14 cellular contexts compared by ENCODE assay signal in the genomic region with DNA sequence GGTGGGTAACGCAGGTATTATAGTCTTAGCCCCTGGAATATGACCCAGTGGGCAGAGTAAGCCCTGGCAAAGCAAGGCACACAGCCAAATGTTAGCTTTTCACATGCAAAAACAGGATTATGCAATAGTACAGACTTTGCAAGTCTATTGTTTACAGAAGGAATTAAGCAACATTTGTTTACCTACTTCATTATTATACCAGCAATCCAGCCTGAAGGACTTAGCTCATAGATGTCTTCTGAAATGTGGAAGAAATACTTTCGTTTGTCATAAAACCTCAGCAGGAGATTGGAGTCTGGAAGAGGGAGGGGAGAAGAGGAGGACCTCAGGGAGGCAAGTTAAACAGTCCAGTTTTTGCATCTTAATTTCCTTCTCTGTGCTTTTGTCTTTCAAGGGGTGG.
DNase-seq lines count a peak whose midpoint lies in the region; ATAC-seq and TF ChIP-seq lines count a peak whose summit lies in the region.
"Had no signal": no experiment of that assay in that cellular context is flagged by ENCODE, and none has a peak within 500 bp of the region (broad histone marks: within the 10 kb centered on the region; RNA-seq: fewer than 3 reads in every experiment).

No MANE protein-coding gene starts in this region.

- intact Hi-C loops in Caco-2 (cut with micrococcal nuclease; ENCODE audit: unreplicated experiment) = loop anchor here (1.0 to 10.0 kb wide), 3 partner anchors 53 to 220 kb away; no protein-coding TSS in a partner anchor

- H3K4me1 ChIP-seq in Caco-2 (peaks cover 13% of the 10 kb centered on the region), RWPE2 (ENCODE audit: insufficient read depth, poor library complexity, severe bottlenecking) (peaks cover 11% of the 10 kb centered on the region)
- H3K4me1 ChIP-seq: right atrium auricular region had no signal

- no peaks in the 10 kb centered on the region for H3K27me3 Mint-ChIP-seq in Caco-2 (ENCODE audit: insufficient read depth, unreplicated experiment)
- H3K27me3 Mint-ChIP-seq: activated naive CD8-positive, alpha-beta T cell; B cell had no signal

- DNase-seq in Caco-2 (peak in 1 of 2 experiments; percentile 53), HPDE6-E6E7 (ENCODE audit: extremely low spot score) (peak; percentile 48), RWPE2 (ENCODE audit: low spot score) (no peak), iPS-NIHi11 (ENCODE audit: low spot score) (peak; percentile 10), T-helper 9 cell (no peak), NCI-H2171 treated with DMSO at 0.1 percent for 48 hours (lab: John Stamatoyannopoulos, UW) (no peak)
- DNase-seq in stimulated activated CD4-positive, alpha-beta T cell treated with anti-CD3 and anti-CD28 coated beads, Interleukin-1b, Interleukin-23, amount 100 ng/mL, for 48 hours = no peak
- DNase-seq: erythroblast, NCI-H446 treated with DMSO at 0.1 percent for 48 hours had no signal

- H3K4me3 Mint-ChIP-seq in Caco-2 (ENCODE audit: unreplicated experiment) = peak overlapping the region; percentile 39
- H3K4me3 Mint-ChIP-seq: activated naive CD8-positive, alpha-beta T cell; B cell had no signal

- H3K27ac Mint-ChIP-seq in Caco-2 (ENCODE audit: unreplicated experiment) = peak overlapping the region; percentile 90
- H3K27ac Mint-ChIP-seq: activated naive CD8-positive, alpha-beta T cell; B cell had no signal

- POLR2A ChIA-PET in Caco-2 (lab: Charles Lee) = no interaction called here

- H3K4me1 Mint-ChIP-seq in Caco-2 (ENCODE audit: low read depth, unreplicated experiment) = peaks cover 11% of the 10 kb centered on the region
- H3K4me1 Mint-ChIP-seq: B cell had no signal

- BruUV-seq in Caco-2 (replicated peaks; lab: Mats Ljungman, UMichigan) = no TSS peak

- H3K27me3 ChIP-seq in Caco-2 (replicated peaks; ENCODE audit: control insufficient read depth, insufficient read depth, low read length) = no peaks in the 10 kb centered on the region
- no peaks in the 10 kb centered on the region for H3K27me3 ChIP-seq in RWPE2 (ENCODE audit: insufficient read depth, poor library complexity, severe bottlenecking)
- H3K27me3 ChIP-seq: right atrium auricular region had no signal

- no peak overlapping the region for H3K4me3 ChIP-seq in Caco-2 (ENCODE audit: low read depth, low read length)
- H3K4me3 ChIP-seq in RWPE2 (ENCODE audit: severe bottlenecking) = no peak overlapping the region
- H3K4me3 ChIP-seq: right atrium auricular region had no signal

- no peak for TF ChIP-seq CTCF in Caco-2 (IDR thresholded peaks at IDR 0.05; ENCODE audit: insufficient read depth in 1 of 2, low read depth in 1 of 2, low read length in 1 of 2, severe bottlenecking in 1 of 2, unreplicated experiment in 1 of 2)
- TF ChIP-seq CTCF in RWPE2 (IDR thresholded peaks at IDR 0.05; ENCODE audit: poor library complexity, severe bottlenecking) = no peak

- no peaks in the 10 kb centered on the region for H3K36me3 Mint-ChIP-seq in Caco-2 (ENCODE audit: insufficient read depth, unreplicated experiment)
- H3K36me3 Mint-ChIP-seq: activated naive CD8-positive, alpha-beta T cell had no signal

- CTCF ChIA-PET in Caco-2 (lab: Charles Lee) = no interaction called here

- H3K9me3 ChIP-seq in Caco-2 (no peaks in the 10 kb centered on the region), RWPE2 (ENCODE audit: severe bottlenecking) (no peaks in the 10 kb centered on the region)
- H3K9me3 ChIP-seq: right atrium auricular region had no signal

- H3K36me3 ChIP-seq in Caco-2 (ENCODE audit: control insufficient read depth, insufficient read depth, low read length) = no peaks in the 10 kb centered on the region
- no peaks in the 10 kb centered on the region for H3K36me3 ChIP-seq in RWPE2 (ENCODE audit: low read depth)
- H3K36me3 ChIP-seq: right atrium auricular region had no signal

- ATAC-seq in RWPE2 (ENCODE audit: low read depth) (peak; percentile 93), HG02840 (IDR thresholded peaks at IDR 0.05; ENCODE audit: low FRiP score, unreplicated experiment) (no peak)
- ATAC-seq: Right ventricle myocardium inferior had no signal

- no peaks in the 10 kb centered on the region for H3K9me3 Mint-ChIP-seq in Caco-2 (ENCODE audit: unreplicated experiment)

- peak overlapping the region; percentile 6 for H3K27ac ChIP-seq in RWPE2 (ENCODE audit: poor library complexity, severe bottlenecking)
- H3K27ac ChIP-seq: right atrium auricular region had no signal

Comparison
In these comparisons a context has a peak if more than half of its experiments do, and no peak if none do; other contexts are left out.
1. DNase-seq: peak in HPDE6-E6E7 (single experiment) and iPS-NIHi11 (single experiment); none in RWPE2 (single experiment), T-helper 9 cell (single experiment), stimulated activated CD4-positive, alpha-beta T cell treated with anti-CD3 and anti-CD28 coated beads, Interleukin-1b, Interleukin-23, amount 100 ng/mL, for 48 hours (single experiment) and NCI-H2171 treated with DMSO at 0.1 percent for 48 hours (single experiment).